ENCODE assay signal across 15 cellular contexts in genomic region chr19:6587998-6588507, GRCh38. TPM values are rescaled to one million over a fixed set of nuclear protein-coding genes. Genes with fewer than 3 reads are reported as not detected.
DNase-seq lines count a peak whose midpoint lies in the region; ATAC-seq and TF ChIP-seq lines count a peak whose summit lies in the region.
"Had no signal": no experiment of that assay in that cellular context is flagged by ENCODE, and none has a peak within 500 bp of the region (broad histone marks: within the 10 kb centered on the region; RNA-seq: fewer than 3 reads in every experiment).

No MANE protein-coding gene starts in this region.

- DNase-seq in activated naive CD4-positive, alpha-beta T cell treated with anti-CD3 and anti-CD28 coated beads, Interleukin-2, amount 10 ng/mL, durations not matched to agents 7 days and 5 days = no peak
- DNase-seq in activated naive CD4-positive, alpha-beta T cell treated with Interleukin-2 at 50 U/mL for 16 hours = no peak
- DNase-seq in NB4 (ENCODE audit: low read depth) = no peak
- no peak for DNase-seq in effector memory CD4-positive, alpha-beta T cell
- DNase-seq in NCI-H2196 (lab: John Stamatoyannopoulos, UW; ENCODE audit: unreplicated experiment) = no peak
- no peak for DNase-seq in osteocyte (ENCODE audit: extremely low spot score, unreplicated experiment)
- no peak for DNase-seq in mesenchymal stem cell
- DNase-seq: activated CD8-positive, alpha-beta memory T cell treated with anti-CD3 and anti-CD28 coated beads, Interleukin-2, amount 50 U/mL, for 48 hours; brain microvascular endothelial cell; hippocampal formation; NCI-H1694; psoas muscle; stimulated activated CD4-positive, alpha-beta T cell treated with anti-CD3 and anti-CD28 coated beads, Interleukin-2, amount 100 ng/mL, for 24 hours had no signal

- H3K18ac ChIP-seq in mesenchymal stem cell (ENCODE audit: low read depth in 1 of 2, low read length in 2 of 2) = no peak overlapping the region

- no peak overlapping the region for H2AK5ac ChIP-seq in mesenchymal stem cell (ENCODE audit: low read length, severe bottlenecking)

- H2BK120ac ChIP-seq in mesenchymal stem cell (ENCODE audit: low read depth, low read length) = no peak overlapping the region

- TF ChIP-seq CTCF in NB4 (IDR thresholded peaks at IDR 0.05; ENCODE audit: low read depth, low read length) (no peak), osteocyte (IDR thresholded peaks at IDR 0.05) (no peak)

- H3K27ac ChIP-seq in effector memory CD4-positive, alpha-beta T cell (ENCODE audit: insufficient read depth, low read length, poor library complexity, severe bottlenecking) = no peak overlapping the region
- H3K27ac ChIP-seq in mesenchymal stem cell (ENCODE audit: low read length, poor library complexity, severe bottlenecking) = no peak overlapping the region
- H3K27ac ChIP-seq: brain microvascular endothelial cell, psoas muscle had no signal

- H3K9me3 ChIP-seq in effector memory CD4-positive, alpha-beta T cell (ENCODE audit: control insufficient read depth, low read length) = no peaks in the 10 kb centered on the region
- H3K9me3 ChIP-seq in mesenchymal stem cell (ENCODE audit: control insufficient read depth, low read length) = no peaks in the 10 kb centered on the region
- H3K9me3 ChIP-seq: psoas muscle had no signal

- H4K8ac ChIP-seq in mesenchymal stem cell (ENCODE audit: low read length) = no peak overlapping the region

- peaks cover 40% of the 10 kb centered on the region for H3K27me3 ChIP-seq in effector memory CD4-positive, alpha-beta T cell (replicated peaks; ENCODE audit: control insufficient read depth, insufficient read depth, low read length, poor library complexity, severe bottlenecking)
- H3K27me3 ChIP-seq in mesenchymal stem cell (ENCODE audit: control insufficient read depth in 1 of 2, insufficient read depth in 1 of 2, low read length in 2 of 2) = peaks cover 46 to 76% of the 10 kb centered on the region in 2 experiments

- H3K4me1 ChIP-seq in effector memory CD4-positive, alpha-beta T cell (ENCODE audit: control insufficient read depth, insufficient read depth, low read length, poor library complexity, severe bottlenecking) = peaks cover 47% of the 10 kb centered on the region
- H3K4me1 ChIP-seq in mesenchymal stem cell (ENCODE audit: control insufficient read depth, insufficient read depth, low read depth, low read length) = peaks cover 9% of the 10 kb centered on the region
- H3K4me1 ChIP-seq: psoas muscle had no signal

- H2BK15ac ChIP-seq in mesenchymal stem cell (ENCODE audit: low read depth, poor library complexity, severe bottlenecking) = no peak overlapping the region

- no peaks in the 10 kb centered on the region for H3K9me3 Mint-ChIP-seq in activated naive CD4-positive, alpha-beta T cell treated with anti-CD3 and anti-CD28 coated beads, Interleukin-2, amount 10 ng/mL, durations not matched to agents 7 days and 5 days
- no peaks in the 10 kb centered on the region for H3K9me3 Mint-ChIP-seq in stimulated activated memory B cell treated with anti-CD40 and anti-IgM and Interleukin-4, amounts not matched to agents 10 μg/mL and 1 μg/mL and 100 μg/mL, for 72 hours
- no peaks in the 10 kb centered on the region for H3K9me3 Mint-ChIP-seq in osteocyte (ENCODE audit: unreplicated experiment)

- peaks cover 75% of the 10 kb centered on the region for H3K27me3 Mint-ChIP-seq in activated naive CD4-positive, alpha-beta T cell treated with anti-CD3 and anti-CD28 coated beads, Interleukin-2, amount 10 ng/mL, durations not matched to agents 7 days and 5 days
- no peaks in the 10 kb centered on the region for H3K27me3 Mint-ChIP-seq in stimulated activated memory B cell treated with anti-CD40 and anti-IgM and Interleukin-4, amounts not matched to agents 10 μg/mL and 1 μg/mL and 100 μg/mL, for 72 hours
- H3K27me3 Mint-ChIP-seq in osteocyte (ENCODE audit: unreplicated experiment) = peaks cover 52% of the 10 kb centered on the region

- peak overlapping the region; percentile 11 for H3K27ac Mint-ChIP-seq in activated naive CD4-positive, alpha-beta T cell treated with anti-CD3 and anti-CD28 coated beads, Interleukin-2, amount 10 ng/mL, durations not matched to agents 7 days and 5 days
- peak overlapping the region; percentile 89 for H3K27ac Mint-ChIP-seq in stimulated activated memory B cell treated with anti-CD40 and anti-IgM and Interleukin-4, amounts not matched to agents 10 μg/mL and 1 μg/mL and 100 μg/mL, for 72 hours
- no peak overlapping the region for H3K27ac Mint-ChIP-seq in osteocyte (ENCODE audit: unreplicated experiment)

- CTCF ChIA-PET in activated naive CD4-positive, alpha-beta T cell treated with anti-CD3 and anti-CD28 coated beads, Interleukin-2, amount 10 ng/mL, durations not matched to agents 7 days and 5 days (lab: Charles Lee) = interaction anchor here (1.2 kb wide), 1 partner anchor 148 kb away, joined by 4 read pairs; no protein-coding TSS in a partner anchor

- no peak overlapping the region for H2BK5ac ChIP-seq in mesenchymal stem cell (ENCODE audit: low read depth, low read length, poor library complexity, severe bottlenecking)

- peak overlapping the region; percentile 35 for H3K4me3 Mint-ChIP-seq in activated naive CD4-positive, alpha-beta T cell treated with anti-CD3 and anti-CD28 coated beads, Interleukin-2, amount 10 ng/mL, durations not matched to agents 7 days and 5 days
- H3K4me3 Mint-ChIP-seq in stimulated activated memory B cell treated with anti-CD40 and anti-IgM and Interleukin-4, amounts not matched to agents 10 μg/mL and 1 μg/mL and 100 μg/mL, for 72 hours = peak overlapping the region; percentile 92
- H3K4me3 Mint-ChIP-seq in osteocyte (ENCODE audit: unreplicated experiment) = no peak overlapping the region

- peaks cover 56% of the 10 kb centered on the region for H3K4me1 Mint-ChIP-seq in activated naive CD4-positive, alpha-beta T cell treated with anti-CD3 and anti-CD28 coated beads, Interleukin-2, amount 10 ng/mL, durations not matched to agents 7 days and 5 days
- peaks cover 60% of the 10 kb centered on the region for H3K4me1 Mint-ChIP-seq in stimulated activated memory B cell treated with anti-CD40 and anti-IgM and Interleukin-4, amounts not matched to agents 10 μg/mL and 1 μg/mL and 100 μg/mL, for 72 hours
- peaks cover 34% of the 10 kb centered on the region for H3K4me1 Mint-ChIP-seq in osteocyte (ENCODE audit: unreplicated experiment)

- no peak overlapping the region for H3K14ac ChIP-seq in mesenchymal stem cell (ENCODE audit: low read length in 2 of 2)

- no peak overlapping the region for H4K91ac ChIP-seq in mesenchymal stem cell (ENCODE audit: low read length)

- H2BK12ac ChIP-seq in mesenchymal stem cell (ENCODE audit: low read length in 2 of 2) = no peak overlapping the region

- H2AFZ ChIP-seq in mesenchymal stem cell (ENCODE audit: low read depth, low read length) = no peak overlapping the region

- no peak for TF ChIP-seq POLR2A in NB4 (IDR thresholded peaks at IDR 0.05; ENCODE audit: extremely low read depth, insufficient read length)

- no peak overlapping the region for H3K23ac ChIP-seq in mesenchymal stem cell (ENCODE audit: low read length in 2 of 2)

- WGBS in mesenchymal stem cell = 4% methylated on average over 9 of the region's 9 CpGs

- no peaks in the 10 kb centered on the region for H3K79me1 ChIP-seq in mesenchymal stem cell (replicated peaks; ENCODE audit: low read length, poor library complexity, severe bottlenecking)

- H3K4me2 ChIP-seq in mesenchymal stem cell (ENCODE audit: low read length, poor library complexity, severe bottlenecking) = no peak overlapping the region

- no peak overlapping the region for H3K9ac ChIP-seq in mesenchymal stem cell (ENCODE audit: low read length)

- H3K4me3 ChIP-seq in NB4 (ENCODE audit: low read depth, low read length) (peak overlapping the region; percentile 57), mesenchymal stem cell (ENCODE audit: insufficient read depth in 1 of 2, low read depth in 1 of 2, low read length in 2 of 2) (no peak overlapping the region)
- peak overlapping the region; percentile 3 for H3K4me3 ChIP-seq in effector memory CD4-positive, alpha-beta T cell (ENCODE audit: insufficient read depth, low read depth, low read length, poor library complexity, severe bottlenecking)
- H3K4me3 ChIP-seq: psoas muscle had no signal

- no peaks in the 10 kb centered on the region for H3K36me3 ChIP-seq in effector memory CD4-positive, alpha-beta T cell (ENCODE audit: control insufficient read depth, insufficient read depth, low read length)
- no peaks in the 10 kb centered on the region for H3K36me3 ChIP-seq in mesenchymal stem cell (ENCODE audit: control insufficient read depth in 1 of 2, insufficient read depth in 2 of 2, low read depth in 1 of 2, low read length in 2 of 2)
- H3K36me3 ChIP-seq: brain microvascular endothelial cell had no signal

- no peak overlapping the region for H3K4ac ChIP-seq in mesenchymal stem cell (ENCODE audit: low read depth in 1 of 2, low read length in 2 of 2)

- peak; percentile 50 for ATAC-seq in stimulated activated memory B cell treated with anti-CD40 and anti-IgM and Interleukin-4, amounts not matched to agents 10 μg/mL and 1 μg/mL and 100 μg/mL, for 72 hours
- ATAC-seq: psoas muscle had no signal

- H3K36me3 Mint-ChIP-seq in activated naive CD4-positive, alpha-beta T cell treated with anti-CD3 and anti-CD28 coated beads, Interleukin-2, amount 10 ng/mL, durations not matched to agents 7 days and 5 days = peaks cover 2% of the 10 kb centered on the region
- peaks cover 54% of the 10 kb centered on the region for H3K36me3 Mint-ChIP-seq in stimulated activated memory B cell treated with anti-CD40 and anti-IgM and Interleukin-4, amounts not matched to agents 10 μg/mL and 1 μg/mL and 100 μg/mL, for 72 hours
- no peaks in the 10 kb centered on the region for H3K36me3 Mint-ChIP-seq in osteocyte (ENCODE audit: unreplicated experiment)

RNA-seq across cellular contexts. Expression of gene CD70, which starts 2.9 kb away (rescaled TPM):
- total RNA-seq in osteocyte = 0.42 and 0.54 TPM in 2 replicates
- polyA plus RNA-seq in mesenchymal stem cell (2013, experiment 1 of 2) = not detected
- not detected for polyA plus RNA-seq in mesenchymal stem cell (2013, experiment 2 of 2)
- total RNA-seq: mesenteric fat pad, psoas muscle had no signal
- polyA plus RNA-seq: psoas muscle had no signal

RNA-seq across cellular contexts. Expression of gene TNFSF9, which starts 57.2 kb away (rescaled TPM):
- 1.4 and 1.5 TPM in 2 replicates for total RNA-seq in osteocyte
- polyA plus RNA-seq in mesenchymal stem cell (2013, experiment 1 of 2) = 3.2 TPM
- 3.4 TPM for polyA plus RNA-seq in mesenchymal stem cell (2013, experiment 2 of 2)

Comparison
In these comparisons a context has a peak if more than half of its experiments do, and no peak if none do; other contexts are left out.
1. H3K4me3 ChIP-seq: peak in NB4 (single experiment) and effector memory CD4-positive, alpha-beta T cell (single experiment); none in mesenchymal stem cell (0 of 2).